ENCODE assay signal across 14 cellular contexts in the genomic region with DNA sequence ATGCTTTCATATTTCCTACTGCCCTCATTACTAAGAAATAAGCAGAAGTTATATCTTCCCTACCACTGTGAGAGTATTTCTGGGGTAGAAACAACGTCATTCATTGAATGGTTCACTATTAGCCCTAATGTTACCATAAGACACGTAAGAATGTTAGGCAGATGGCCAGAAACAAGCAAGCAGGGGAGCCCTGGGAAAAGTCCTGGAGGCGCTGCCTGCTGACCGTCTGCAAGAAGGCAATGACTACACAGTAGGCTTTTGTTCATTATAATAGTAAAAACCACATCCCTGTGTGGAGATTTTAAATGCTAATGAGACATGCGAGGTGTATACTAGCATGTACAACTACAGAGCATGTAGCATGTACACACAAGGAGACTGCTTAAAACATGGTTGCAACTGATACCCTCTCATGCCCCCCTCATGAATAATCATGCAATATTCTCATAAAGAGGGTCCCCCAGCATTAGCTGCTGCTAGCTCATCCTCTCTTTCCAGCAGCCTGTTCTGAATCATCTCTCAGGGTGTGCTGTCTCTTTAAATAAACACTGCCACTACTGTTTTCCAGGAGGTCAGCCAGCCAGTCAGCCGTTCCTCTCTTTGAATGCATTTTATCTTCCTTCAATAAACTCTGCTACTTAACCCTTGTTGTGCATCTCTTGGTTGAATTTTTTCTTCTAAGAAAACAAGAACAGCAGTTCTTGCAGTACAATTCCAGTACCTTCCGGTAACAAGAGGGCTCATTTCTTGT. TPM values are rescaled to one million over a fixed set of nuclear protein-coding genes. Genes with fewer than 3 reads are reported as not detected.
DNase-seq lines count a peak whose midpoint lies in the region; ATAC-seq, FAIRE-seq and TF ChIP-seq lines count a peak whose summit lies in the region.
"Had no signal": no experiment of that assay in that cellular context is flagged by ENCODE, and none has a peak within 500 bp of the region (broad histone marks: within the 10 kb centered on the region; RNA-seq: fewer than 3 reads in every experiment).

No MANE protein-coding gene starts in this region.

- peaks cover 0 to 6% (median 0%) of the 10 kb centered on the region in 5 experiments for H3K9me3 Mint-ChIP-seq in brain
- H3K9me3 Mint-ChIP-seq: activated naive CD4-positive, alpha-beta T cell treated with anti-CD3 and anti-CD28 coated beads, Interleukin-2, amount 10 ng/mL, durations not matched to agents 7 days and 5 days had no signal

- peak overlapping the region in 4 of 5 experiments; percentile 7 to 54 (median 44) for H3K27ac Mint-ChIP-seq in brain
- H3K27ac Mint-ChIP-seq: activated naive CD4-positive, alpha-beta T cell treated with anti-CD3 and anti-CD28 coated beads, Interleukin-2, amount 10 ng/mL, durations not matched to agents 7 days and 5 days had no signal

- H3K27ac ChIP-seq in rectal smooth muscle tissue (ENCODE audit: low read depth, low read length), result peak overlapping the region; percentile 19
- H3K27ac ChIP-seq: prostate gland had no signal

- H3K4me3 ChIP-seq in rectal smooth muscle tissue (ENCODE audit: low read length), result no peak overlapping the region
- H3K4me3 ChIP-seq: prostate gland had no signal

- no peak for TF ChIP-seq POLR2A in H54 (IDR thresholded peaks at IDR 0.05; ENCODE audit: low read depth, low read length)

- no peaks in the 10 kb centered on the region for H3K27me3 ChIP-seq in rectal smooth muscle tissue (ENCODE audit: control insufficient read depth, insufficient read depth, low read length)

- peaks cover 30% of the 10 kb centered on the region for H3K4me1 Mint-ChIP-seq in brain

- DNase-seq in H54 (ENCODE audit: insufficient read length, low spot score), result no peak
- DNase-seq in iris pigment epithelial cell (ENCODE audit: low read depth), result peak; percentile 93
- DNase-seq in HuH-7.5 (ENCODE audit: low spot score), result no peak
- DNase-seq in activated gamma-delta T cell treated with Interleukin-2 at 50 U/mL for 16 hours, result no peak
- DNase-seq in GM13977 (ENCODE audit: low spot score), result no peak
- DNase-seq: activated CD4-positive, alpha-beta T cell treated with anti-CD3 and anti-CD28 coated beads for 4 hours; activated naive CD4-positive, alpha-beta T cell treated with anti-CD3 and anti-CD28 coated beads, Interleukin-2, amount 10 ng/mL, durations not matched to agents 7 days and 5 days; COR-L47; effector CD8-positive, alpha-beta T cell; NCI-H774 had no signal

- H3K36me3 ChIP-seq in rectal smooth muscle tissue (ENCODE audit: control insufficient read depth, insufficient read depth, low read length), result peaks cover 4% of the 10 kb centered on the region
- H3K36me3 ChIP-seq: prostate gland had no signal

- H3K4me3 Mint-ChIP-seq in brain, result no peak overlapping the region
- H3K4me3 Mint-ChIP-seq: activated naive CD4-positive, alpha-beta T cell treated with anti-CD3 and anti-CD28 coated beads, Interleukin-2, amount 10 ng/mL, durations not matched to agents 7 days and 5 days had no signal

- H3K9ac ChIP-seq in rectal smooth muscle tissue (ENCODE audit: low read length), result no peak overlapping the region

- peaks cover 10% of the 10 kb centered on the region for H3K4me1 ChIP-seq in rectal smooth muscle tissue (ENCODE audit: control insufficient read depth, insufficient read depth, low read length)
- H3K4me1 ChIP-seq: prostate gland had no signal

- H3K36me3 Mint-ChIP-seq in brain, result peaks cover 91% of the 10 kb centered on the region

- peak; percentile 67 for FAIRE-seq in H54 (lab: Jason Lieb, UNC)

- no peaks in the 10 kb centered on the region for H3K27me3 Mint-ChIP-seq in brain
- H3K27me3 Mint-ChIP-seq: activated naive CD4-positive, alpha-beta T cell treated with anti-CD3 and anti-CD28 coated beads, Interleukin-2, amount 10 ng/mL, durations not matched to agents 7 days and 5 days had no signal

- ATAC-seq in HG03469 (IDR thresholded peaks at IDR 0.05; ENCODE audit: unreplicated experiment), result no peak

- no peak for TF ChIP-seq CTCF in brain (conservative IDR thresholded peaks at IDR 0.05)
- TF ChIP-seq CTCF in GM13977 (IDR thresholded peaks at IDR 0.05; ENCODE audit: extremely low read depth, insufficient read depth, missing control alignments), result no peak

- in situ Hi-C loops in GM13977 (cut with MboI; ENCODE audit: low pct_unique_long_range_greater_than_20kb, low sequenced_read_pairs, unreplicated experiment), result no loop called here

RNA-seq across cellular contexts. Expression of a gene that starts 23.6 kb away (rescaled TPM):
- 99.8 TPM for polyA plus RNA-seq in brain (ENCODE audit: insufficient read depth, low read depth, low replicate concordance)
